ENCODE assay signal across 11 cellular contexts in genomic region chr2:46803911-46804670, GRCh38.
DNase-seq lines count a peak whose midpoint lies in the region; ATAC-seq, FAIRE-seq and TF ChIP-seq lines count a peak whose summit lies in the region.
"Had no signal": no experiment of that assay in that cellular context is flagged by ENCODE, and none has a peak within 500 bp of the region (broad histone marks: within the 10 kb centered on the region; RNA-seq: fewer than 3 reads in every experiment).

No MANE protein-coding gene starts in this region.

- peaks cover 5% of the 10 kb centered on the region for H3K36me3 Mint-ChIP-seq in osteocyte (ENCODE audit: unreplicated experiment)

- H3K4me3 Mint-ChIP-seq in osteocyte (ENCODE audit: unreplicated experiment), result no peak overlapping the region
- H3K4me3 Mint-ChIP-seq: IgD-negative memory B cell had no signal

- H3K4me1 Mint-ChIP-seq in osteocyte (ENCODE audit: unreplicated experiment), result peaks cover 26% of the 10 kb centered on the region
- H3K4me1 Mint-ChIP-seq: IgD-negative memory B cell had no signal

- TF ChIP-seq CTCF in fibroblast of mammary gland (conservative IDR thresholded peaks at IDR 0.05; ENCODE audit: control insufficient read depth, insufficient read depth, low read depth, low read length) (no peak), osteocyte (IDR thresholded peaks at IDR 0.05) (no peak)

- no peak overlapping the region for H3K4me3 ChIP-seq in fibroblast of mammary gland (ENCODE audit: control insufficient read depth, low read depth, low read length)

- DNase-seq in Daoy (ENCODE audit: low read depth), result peak; percentile 87
- DNase-seq in RCC 7860 (ENCODE audit: low spot score), result peak; percentile 88
- DNase-seq in fibroblast of mammary gland (ENCODE audit: low read depth), result peak; percentile 96
- DNase-seq in osteocyte (ENCODE audit: extremely low spot score, unreplicated experiment), result peak; percentile 73
- no peak for DNase-seq in NCI-H82 treated with DMSO at 0.1 percent for 48 hours (lab: John Stamatoyannopoulos, UW; ENCODE audit: unreplicated experiment)
- DNase-seq in Kasumi-1 (lab: John Stamatoyannopoulos, UW), result no peak
- DNase-seq in NCI-H2081 treated with DMSO at 0.1 percent for 48 hours (lab: John Stamatoyannopoulos, UW), result no peak
- DNase-seq: DMS153, NCI-H748 treated with DMSO at 0.1 percent for 48 hours had no signal

- FAIRE-seq in RCC 7860 (lab: Jason Lieb, UNC), result peak; percentile 86

- H3K27ac Mint-ChIP-seq in osteocyte (ENCODE audit: unreplicated experiment), result peak overlapping the region; percentile 61
- H3K27ac Mint-ChIP-seq: IgD-negative memory B cell had no signal

- ATAC-seq in HG02840 (IDR thresholded peaks at IDR 0.05; ENCODE audit: low FRiP score, unreplicated experiment), result no peak

- H3K9me3 Mint-ChIP-seq in osteocyte (ENCODE audit: unreplicated experiment), result peaks cover 6% of the 10 kb centered on the region

- no peaks in the 10 kb centered on the region for H3K27me3 Mint-ChIP-seq in osteocyte (ENCODE audit: unreplicated experiment)

Comparison
In these comparisons a context has a peak if more than half of its experiments do, and no peak if none do; other contexts are left out.
1. DNase-seq: peak in Daoy (single experiment), RCC 7860 (single experiment), fibroblast of mammary gland (single experiment) and osteocyte (single experiment); none in NCI-H82 treated with DMSO at 0.1 percent for 48 hours (single experiment), Kasumi-1 (0 of 2) and NCI-H2081 treated with DMSO at 0.1 percent for 48 hours (single experiment).